In genomic region chr20:31685853-31686641, GRCh38 we compare ENCODE assay signal across 10 cellular contexts. TPM values are rescaled to one million over a fixed set of nuclear protein-coding genes. Genes with fewer than 3 reads are reported as not detected.
A peak's percentile ranks its signal among the peaks of the same experiment; 100 is the strongest.
DNase-seq lines count a peak whose midpoint lies in the region; ATAC-seq and TF ChIP-seq lines count a peak whose summit lies in the region.
"Had no signal": no experiment of that assay in that cellular context is flagged by ENCODE, and none has a peak within 500 bp of the region (broad histone marks: within the 10 kb centered on the region; RNA-seq: fewer than 3 reads in every experiment).

No MANE protein-coding gene starts in this region.

- H3K4me1 ChIP-seq in Loucy (ENCODE audit: insufficient read depth, low read length, poor library complexity, severe bottlenecking) (peaks cover 82% of the 10 kb centered on the region), gastrocnemius medialis (peaks cover 39 to 57% of the 10 kb centered on the region in 2 donors)

- H3K4me2 ChIP-seq in Loucy (ENCODE audit: low read depth, low read length, poor library complexity, severe bottlenecking) = peak overlapping the region; percentile 70

- H3K27ac Mint-ChIP-seq in central memory CD8-positive, alpha-beta T cell (ENCODE audit: low read depth) = peak overlapping the region; percentile 84

- H3F3A ChIP-seq in Loucy (ENCODE audit: low read depth) = 0 out of 2 replicates have a peak, but pooled peaks cover 10% of the 10 kb centered on the region

- peak overlapping the region; percentile 69 for H3K9ac ChIP-seq in Loucy (ENCODE audit: low read depth, low read length, poor library complexity, severe bottlenecking)

- H4K20me1 ChIP-seq in Loucy (ENCODE audit: insufficient read depth, low read length, poor library complexity, severe bottlenecking) = no peaks in the 10 kb centered on the region

- TF ChIP-seq POLR2A in gastrocnemius medialis (IDR thresholded peaks at IDR 0.05) = no peak

- no peak for ATAC-seq in central memory CD8-positive, alpha-beta T cell (replicated peaks; ENCODE audit: extremely low read depth, poor library complexity, severe bottlenecking)
- no peak for ATAC-seq in gastrocnemius medialis
- ATAC-seq in HG03571 (IDR thresholded peaks at IDR 0.05; ENCODE audit: unreplicated experiment) = no peak

- H3K9me2 ChIP-seq in Loucy (replicated peaks; ENCODE audit: low read depth, low read length) = no peaks in the 10 kb centered on the region

- H3K4me3 ChIP-seq in GM12864 (ENCODE audit: low read depth, low read length) (peak overlapping the region; percentile 11; the same call in 1 of the 2 replicates), Loucy (ENCODE audit: low read length, poor library complexity, severe bottlenecking) (peak overlapping the region; percentile 15), gastrocnemius medialis (no peak overlapping the region)

- H3K9me3 Mint-ChIP-seq in central memory CD8-positive, alpha-beta T cell = no peaks in the 10 kb centered on the region

- H3K4me3 Mint-ChIP-seq in central memory CD8-positive, alpha-beta T cell = no peak overlapping the region

- peaks cover 72% of the 10 kb centered on the region for H3K4me1 Mint-ChIP-seq in central memory CD8-positive, alpha-beta T cell

- H3K36me3 ChIP-seq in Loucy (ENCODE audit: insufficient read depth, low read length) (peaks cover 24% of the 10 kb centered on the region; the same call in 1 of the 2 replicates), gastrocnemius medialis (no peaks in the 10 kb centered on the region)

- H2AFZ ChIP-seq in Loucy (ENCODE audit: low read length) = no peak overlapping the region

- H3K9me3 ChIP-seq in Loucy (ENCODE audit: insufficient read depth, low read depth, low read length) (no peaks in the 10 kb centered on the region), gastrocnemius medialis (no peaks in the 10 kb centered on the region)

- no peaks in the 10 kb centered on the region for H3K27me3 Mint-ChIP-seq in central memory CD8-positive, alpha-beta T cell

- H3K27me3 ChIP-seq in Loucy (ENCODE audit: insufficient read depth, low read length, poor library complexity, severe bottlenecking) (no peaks in the 10 kb centered on the region), gastrocnemius medialis (no peaks in the 10 kb centered on the region)

- no peak for TF ChIP-seq CTCF in GM12864 (IDR thresholded peaks at IDR 0.05; ENCODE audit: low read depth, low read length, missing control alignments)
- no peak for TF ChIP-seq CTCF in Loucy (conservative IDR thresholded peaks at IDR 0.05; ENCODE audit: low read length)
- TF ChIP-seq CTCF in gastrocnemius medialis (IDR thresholded peaks at IDR 0.05 in 4 of 5, conservative IDR thresholded peaks at IDR 0.05 in 1 of 5) = no peak

- no peak for DNase-seq in GM12864 (ENCODE audit: low read depth)
- no peak for DNase-seq in central memory CD8-positive, alpha-beta T cell (ENCODE audit: low spot score in 2 of 2)
- no peak for DNase-seq in gastrocnemius medialis
- no peak for DNase-seq in AML-193 (lab: John Stamatoyannopoulos, UW)
- DNase-seq in cerebellum (ENCODE audit: low spot score) = no peak
- DNase-seq: NCI-H1105 treated with DMSO at 0.1 percent for 48 hours had no signal

- peaks cover 87% of the 10 kb centered on the region for H3K79me2 ChIP-seq in Loucy (ENCODE audit: insufficient read depth, low read length)

- H3K27ac ChIP-seq in gastrocnemius medialis = peak overlapping the region; percentile 37 to 68 (median 64)

- in situ Hi-C loops in gastrocnemius medialis (cut with MboI; ENCODE audit: low sequenced_read_pairs in 4 of 4) = no loop called here

- intact Hi-C loops in gastrocnemius medialis (cut with DNase I; ENCODE audit: low total_unique reads) = no loop called here

- H3K36me3 Mint-ChIP-seq in central memory CD8-positive, alpha-beta T cell (ENCODE audit: insufficient read depth) = peaks cover 21% of the 10 kb centered on the region

RNA-seq across cellular contexts. Expression of gene BCL2L1, which starts 36.6 kb away (rescaled TPM):
- total RNA-seq in gastrocnemius medialis = 10 to 100 TPM; 41.5 to 87.8 (median 55.3) TPM
- total RNA-seq in cerebellum = 30.4 TPM

RNA-seq across cellular contexts. Expression of gene COX4I2, which starts 48.3 kb away (rescaled TPM):
- total RNA-seq in gastrocnemius medialis = 10 to 100 TPM in 1 of 4 donors, 1 to 10 TPM in 3; 3.9 to 10.4 (median 4.3) TPM
- not detected for total RNA-seq in cerebellum
- total RNA-seq: lung microvascular endothelial cell; T-helper 2 cell treated with Interferon-gamma antibody and Interleukin-4, amounts not matched to agents 100 ng/mL and 5 ng/mL, for 36 hours had no signal

RNA-seq across cellular contexts. Expression of gene TPX2, which starts 53.0 kb away (rescaled TPM):
- 1 to 10 TPM in 2 of 4 donors, under 1 TPM in 2; 0.46 to 1.9 (median 1.0) TPM for total RNA-seq in gastrocnemius medialis
- total RNA-seq in cerebellum = 15.4 TPM

Comparison
In these comparisons a context has a peak if more than half of its experiments do, and no peak if none do; other contexts are left out.
1. H3K4me3 ChIP-seq: peak in GM12864 (single experiment) and Loucy (single experiment); none in gastrocnemius medialis (0 of 4).